In genomic region chr18:78970774-78971333, GRCh38 we compare ENCODE assay signal across 19 cellular contexts. TPM values are rescaled to one million over a fixed set of nuclear protein-coding genes. Genes with fewer than 3 reads are reported as not detected.
A peak's percentile ranks its signal among the peaks of the same experiment; 100 is the strongest.
DNase-seq lines count a peak whose midpoint lies in the region; ATAC-seq, FAIRE-seq and TF ChIP-seq lines count a peak whose summit lies in the region.
"Had no signal": no experiment of that assay in that cellular context is flagged by ENCODE, and none has a peak within 500 bp of the region (broad histone marks: within the 10 kb centered on the region; RNA-seq: fewer than 3 reads in every experiment).

No MANE protein-coding gene starts in this region.

- H3K9ac ChIP-seq in H1 (replicated peaks in 1 of 4; ENCODE audit: extremely low read depth in 1 of 4, low read depth in 3 of 4, low read length in 3 of 4), result no peak overlapping the region

- H3K4me3 ChIP-seq in RWPE2 (ENCODE audit: severe bottlenecking) (no peak overlapping the region), H1 (ENCODE audit: extremely low read depth in 1 of 4, insufficient read depth in 2 of 4, low read depth in 3 of 4, low read length in 4 of 4) (no peak overlapping the region), osteoblast (ENCODE audit: insufficient read depth, low read length) (no peak overlapping the region)
- H3K4me3 ChIP-seq: GM23338 had no signal

- no peak for TF ChIP-seq EP300 in H1 (IDR thresholded peaks at IDR 0.05; ENCODE audit: borderline replicate concordance in 1 of 2, low read depth in 2 of 2, low read length in 2 of 2)

- CTCF ChIA-PET in H1 (lab: Charles Lee; ENCODE audit: partially characterized antibody), result interaction anchor here (0.8 to 1.3 kb wide), 2 partner anchors 15 to 313 kb away, joined by 3 read pairs; no protein-coding TSS in a partner anchor

- H4K8ac ChIP-seq in H1 (ENCODE audit: extremely low read depth, insufficient read depth, low read length), result no peak overlapping the region

- 92% methylated on average over 12 of the region's 12 CpGs; no CpG with 5 or more reads in 1 of the 2 experiments for WGBS in H1 (ENCODE audit: extremely low coverage in 1 of 2, insufficient coverage in 1 of 2, insufficient read length in 1 of 2, insufficient replicate concordance in 2 of 2, low coverage in 1 of 2, low lambda C conversion rate in 2 of 2, missing lambda C conversion rate in 1 of 2), 2 experiments

- ATAC-seq in RWPE2 (ENCODE audit: low read depth) (no peak), GM21390 (IDR thresholded peaks at IDR 0.05; ENCODE audit: unreplicated experiment) (no peak), HG03280 (IDR thresholded peaks at IDR 0.05; ENCODE audit: unreplicated experiment) (no peak)
- ATAC-seq: GM23338, HCT116 had no signal

- H2AK5ac ChIP-seq in H1 (ENCODE audit: low read depth, low read length), result no peak overlapping the region

- no peak for TF ChIP-seq RAD21 in H1 (IDR thresholded peaks at IDR 0.05 in 1 of 2, conservative IDR thresholded peaks at IDR 0.05 in 1 of 2; ENCODE audit: low read depth in 2 of 2, low read length in 2 of 2)

- peaks cover 1 to 8% of the 10 kb centered on the region in 2 experiments for H4K20me1 ChIP-seq in H1 (replicated peaks in 1 of 2; ENCODE audit: control insufficient read depth in 1 of 2, insufficient read depth in 2 of 2, low read length in 2 of 2)
- H4K20me1 ChIP-seq in osteoblast (ENCODE audit: insufficient read depth, low read length), result no peaks in the 10 kb centered on the region

- no peak overlapping the region for H4K91ac ChIP-seq in H1 (replicated peaks; ENCODE audit: insufficient read length, low read length)

- peaks cover 34% of the 10 kb centered on the region for H3K27me3 ChIP-seq in RWPE2 (ENCODE audit: insufficient read depth, poor library complexity, severe bottlenecking)
- H3K27me3 ChIP-seq in H1 (replicated peaks in 1 of 4; ENCODE audit: control insufficient read depth in 3 of 4, extremely low read depth in 1 of 4, insufficient read depth in 3 of 4, low read length in 3 of 4), result peaks cover 36 to 60% (median 53%) of the 10 kb centered on the region in 4 experiments
- H3K27me3 ChIP-seq in osteoblast (ENCODE audit: insufficient read depth, low read length), result peaks cover 29% of the 10 kb centered on the region

- no peak overlapping the region for H3K27ac ChIP-seq in RWPE2 (ENCODE audit: poor library complexity, severe bottlenecking)
- no peak overlapping the region for H3K27ac ChIP-seq in H1 (ENCODE audit: low read depth, low read length)
- H3K27ac ChIP-seq in osteoblast (ENCODE audit: low read depth, low read length), result no peak overlapping the region

- H3K36me3 ChIP-seq in RWPE2 (ENCODE audit: low read depth) (no peaks in the 10 kb centered on the region), H1 (ENCODE audit: control insufficient read depth in 2 of 4, insufficient read depth in 4 of 4, low read length in 3 of 4) (no peaks in the 10 kb centered on the region; a peak in 1 of 8 replicates), osteoblast (ENCODE audit: insufficient read depth, low read length) (no peaks in the 10 kb centered on the region)

- DNase-seq in RWPE2 (ENCODE audit: low spot score) (peak; percentile 47), H1 (ENCODE audit: low read depth in 1 of 2, low spot score in 2 of 2) (no peak), osteoblast (ENCODE audit: insufficient read length, low spot score, missing footprints) (peak; percentile 64), amniotic stem cell (lab: John Stamatoyannopoulos, UW) (no peak)
- DNase-seq: C1 segment of cervical spinal cord; Caco-2; CD4-positive, alpha-beta memory T cell; DMS153; DND-41; H7 had no signal

- no peak overlapping the region for H3K4ac ChIP-seq in H1 (replicated peaks; ENCODE audit: insufficient read length, low read depth, low read length)

- 0 out of 2 replicates have a peak overlapping the region, but pooled peaks have one; percentile 27 for H2BK12ac ChIP-seq in H1 (ENCODE audit: low read depth, low read length)

- H2AFZ ChIP-seq in H1 (ENCODE audit: low read length) (no peak overlapping the region), osteoblast (ENCODE audit: low read length) (no peak overlapping the region)
- H2AFZ ChIP-seq: GM23338 had no signal

- peaks cover 10% of the 10 kb centered on the region; the same call in 1 of the 2 replicates for H3K23me2 ChIP-seq in H1 (ENCODE audit: low read depth, low read length)

- no peak for TF ChIP-seq POLR2A in H1 (IDR thresholded peaks at IDR 0.05; ENCODE audit: control extremely low read depth in 1 of 2, low read depth in 2 of 2, low read length in 2 of 2)

- H3K56ac ChIP-seq in H1 (replicated peaks; ENCODE audit: insufficient read length, low read depth, low read length), result no peak overlapping the region

- no peak overlapping the region for H3K14ac ChIP-seq in H1 (ENCODE audit: insufficient read length)

- H3K4me1 ChIP-seq in RWPE2 (ENCODE audit: insufficient read depth, poor library complexity, severe bottlenecking), result no peaks in the 10 kb centered on the region
- H3K4me1 ChIP-seq in H1 (replicated peaks in 1 of 4; ENCODE audit: control insufficient read depth in 3 of 4, insufficient read depth in 4 of 4, low read length in 3 of 4), result peaks cover 6 to 22% (median 13%) of the 10 kb centered on the region in 4 experiments; a peak in 6 of 7 replicates
- no peaks in the 10 kb centered on the region for H3K4me1 ChIP-seq in osteoblast (ENCODE audit: insufficient read depth, low read length)
- H3K4me1 ChIP-seq: Caco-2 had no signal

- H3K79me1 ChIP-seq in H1 (ENCODE audit: low read depth, low read length), result no peaks in the 10 kb centered on the region

- TF ChIP-seq CTCF in RWPE2 (IDR thresholded peaks at IDR 0.05; ENCODE audit: poor library complexity, severe bottlenecking) (no peak), H1 (IDR thresholded peaks at IDR 0.05; ENCODE audit: control extremely low read depth in 1 of 3, insufficient read depth in 1 of 3, low read depth in 1 of 3, low read length in 3 of 3) (no peak), osteoblast (IDR thresholded peaks at IDR 0.05; ENCODE audit: extremely low read depth, low read depth, low read length) (no peak)

- H4K5ac ChIP-seq in H1 (ENCODE audit: insufficient read length, low read depth, low read length), result no peak overlapping the region

- H2BK5ac ChIP-seq in H1 (ENCODE audit: low read depth, low read length), result no peak overlapping the region

- no peak overlapping the region for H3K23ac ChIP-seq in H1 (ENCODE audit: insufficient read length)

- H2BK20ac ChIP-seq in H1 (ENCODE audit: low read length), result no peak overlapping the region

- no peak overlapping the region for H2BK15ac ChIP-seq in H1 (ENCODE audit: low read length)

- no peak overlapping the region for H2BK120ac ChIP-seq in H1 (replicated peaks; ENCODE audit: low read depth, low read length)

- H3K9me3 ChIP-seq in RWPE2 (ENCODE audit: severe bottlenecking), result no peaks in the 10 kb centered on the region
- no peaks in the 10 kb centered on the region for H3K9me3 ChIP-seq in H1 (ENCODE audit: insufficient read depth in 2 of 2, low read depth in 1 of 2, low read length in 1 of 2)
- no peaks in the 10 kb centered on the region for H3K9me3 ChIP-seq in osteoblast (ENCODE audit: low read depth, low read length)
- H3K9me3 ChIP-seq: Caco-2 had no signal

- H3K18ac ChIP-seq in H1 (ENCODE audit: extremely low read depth, low read length), result no peak overlapping the region

- H3K4me2 ChIP-seq in H1 (ENCODE audit: insufficient read depth in 1 of 2, low read depth in 2 of 2, low read length in 2 of 2) (no peak overlapping the region), osteoblast (ENCODE audit: insufficient read depth, low read length) (no peak overlapping the region)
- H3K4me2 ChIP-seq: GM23338 had no signal

- FAIRE-seq in H1 (lab: Jason Lieb, UNC), result no peak
- FAIRE-seq: G401.6, GM12892 had no signal

- no peaks in the 10 kb centered on the region for H3K79me2 ChIP-seq in H1 (ENCODE audit: control insufficient read depth in 1 of 2, insufficient read depth in 2 of 2, low read length in 2 of 2)
- no peaks in the 10 kb centered on the region for H3K79me2 ChIP-seq in osteoblast (ENCODE audit: insufficient read depth, low read length)

- POLR2A ChIA-PET in H1 (lab: Charles Lee; ENCODE audit: partially characterized antibody), result no interaction called here

TF ChIP-seq in H1, 55 proteins besides CTCF, POLR2A, EP300 and RAD21:
- TF ChIP-seq TCF12 (IDR thresholded peaks at IDR 0.05; ENCODE audit: low read depth, low read length) (no peak), ZNF274 (IDR thresholded peaks at IDR 0.05; ENCODE audit: borderline replicate concordance, extremely low read depth, low read length) (no peak), RFX5 (IDR thresholded peaks at IDR 0.05; ENCODE audit: borderline replicate concordance, low read depth, low read length) (no peak), GTF2F1 (IDR thresholded peaks at IDR 0.05; ENCODE audit: borderline replicate concordance, low read depth, low read length) (no peak)

RNA-seq across cellular contexts. Expression of gene SALL3, which starts 8.8 kb away (rescaled TPM):
- 46.4 and 54.5 TPM in 2 replicates for total RNA-seq in H1 (2021; fragmentation: NEBNext Ultra II Directional; extraction: Animal tissue kit (Norgen Biotek cat#: 25700))
- 10.5 and 24.5 TPM in 2 replicates for polyA plus RNA-seq in H1 (2011; rRNA removed)
- 13.8 TPM for polyA plus RNA-seq in H1 (2011; cell fraction: cytosol; rRNA removed)
- polyA plus RNA-seq in H1 (2011; cell fraction: nucleus; rRNA removed), result 44.0 TPM
- 21.6 to 25.4 TPM (median 23.5 TPM) in 4 replicates for polyA plus RNA-seq in H1 (2012, experiment 1 of 2)
- 10.1 TPM for polyA plus RNA-seq in H1 (2012, experiment 2 of 2)
- 19.9 TPM for polyA plus RNA-seq in H1 (2013, experiment 1 of 2)
- polyA plus RNA-seq in H1 (2013, experiment 2 of 2), result 18.1 TPM
- polyA minus RNA-seq in H1 (2011; rRNA and poly(A)+ RNA removed), result 8.5 and 12.3 TPM in 2 replicates
- polyA minus RNA-seq in H1 (2011; cell fraction: cytosol; rRNA and poly(A)+ RNA removed), result 41.6 TPM
- 48.0 TPM for polyA minus RNA-seq in H1 (2011; cell fraction: nucleus; rRNA and poly(A)+ RNA removed)
- not detected in 2 replicates for total RNA-seq in osteoblast
- total RNA-seq: A172; A673; Caco-2; CD4-positive, alpha-beta memory T cell had no signal
- polyA plus RNA-seq: BJ; CD4-positive, alpha-beta memory T cell had no signal

Comparison
In these comparisons a context has a peak if more than half of its experiments do, and no peak if none do; other contexts are left out.
1. DNase-seq: peak in RWPE2 (single experiment) and osteoblast (single experiment); none in H1 (0 of 2) and amniotic stem cell (single experiment).
2. RNA of gene SALL3, which starts 8.8 kb away (total RNA-seq): 46.4 to 54.5 TPM in H1; not detected in osteoblast; every median in the first group is over 10 times any median in the second.